ENCODE assay signal across 1 cellular context in the genomic region with DNA sequence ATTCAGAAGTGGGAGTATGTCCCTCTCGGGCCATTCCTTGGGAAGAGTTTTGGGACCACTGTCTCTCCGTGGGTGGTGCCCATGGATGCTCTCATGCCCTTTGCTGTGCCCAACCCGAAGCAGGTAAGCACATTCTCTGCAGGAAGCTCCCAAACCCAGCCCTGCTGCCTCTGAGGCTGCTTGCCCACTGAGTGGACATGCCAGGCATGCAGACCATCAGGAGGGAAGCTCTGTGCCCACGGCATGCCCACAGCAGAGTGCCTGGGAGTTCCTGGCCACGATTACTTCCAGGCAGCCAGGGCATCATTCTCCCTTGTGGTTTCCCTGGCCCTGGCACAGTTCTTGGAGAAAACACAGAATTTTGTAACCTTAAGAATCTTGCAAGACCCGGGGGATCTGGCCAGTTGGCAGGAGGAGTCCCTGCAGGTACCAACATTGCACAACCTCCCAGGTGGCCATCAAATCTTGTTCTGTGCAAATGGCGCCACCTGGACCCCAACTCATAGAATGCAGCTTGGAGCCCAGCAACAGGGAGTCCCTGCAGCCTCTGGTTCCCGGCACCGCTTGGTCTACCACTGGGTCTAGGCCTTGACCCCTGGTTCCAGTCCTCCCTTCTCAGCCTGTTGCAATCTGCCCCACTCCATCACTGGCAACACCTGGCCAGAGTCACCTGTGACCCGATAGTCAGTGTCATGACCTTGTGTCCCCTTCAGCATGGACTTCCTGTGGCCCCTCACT.
TF ChIP-seq lines count a peak whose summit lies in the region.

No MANE protein-coding gene starts in this region.

TF ChIP-seq in HepG2, 621 proteins besides CTCF, POLR2A, EP300 and RAD21 (continued from another document and continues in another):
- TF ChIP-seq, protein P1, sequence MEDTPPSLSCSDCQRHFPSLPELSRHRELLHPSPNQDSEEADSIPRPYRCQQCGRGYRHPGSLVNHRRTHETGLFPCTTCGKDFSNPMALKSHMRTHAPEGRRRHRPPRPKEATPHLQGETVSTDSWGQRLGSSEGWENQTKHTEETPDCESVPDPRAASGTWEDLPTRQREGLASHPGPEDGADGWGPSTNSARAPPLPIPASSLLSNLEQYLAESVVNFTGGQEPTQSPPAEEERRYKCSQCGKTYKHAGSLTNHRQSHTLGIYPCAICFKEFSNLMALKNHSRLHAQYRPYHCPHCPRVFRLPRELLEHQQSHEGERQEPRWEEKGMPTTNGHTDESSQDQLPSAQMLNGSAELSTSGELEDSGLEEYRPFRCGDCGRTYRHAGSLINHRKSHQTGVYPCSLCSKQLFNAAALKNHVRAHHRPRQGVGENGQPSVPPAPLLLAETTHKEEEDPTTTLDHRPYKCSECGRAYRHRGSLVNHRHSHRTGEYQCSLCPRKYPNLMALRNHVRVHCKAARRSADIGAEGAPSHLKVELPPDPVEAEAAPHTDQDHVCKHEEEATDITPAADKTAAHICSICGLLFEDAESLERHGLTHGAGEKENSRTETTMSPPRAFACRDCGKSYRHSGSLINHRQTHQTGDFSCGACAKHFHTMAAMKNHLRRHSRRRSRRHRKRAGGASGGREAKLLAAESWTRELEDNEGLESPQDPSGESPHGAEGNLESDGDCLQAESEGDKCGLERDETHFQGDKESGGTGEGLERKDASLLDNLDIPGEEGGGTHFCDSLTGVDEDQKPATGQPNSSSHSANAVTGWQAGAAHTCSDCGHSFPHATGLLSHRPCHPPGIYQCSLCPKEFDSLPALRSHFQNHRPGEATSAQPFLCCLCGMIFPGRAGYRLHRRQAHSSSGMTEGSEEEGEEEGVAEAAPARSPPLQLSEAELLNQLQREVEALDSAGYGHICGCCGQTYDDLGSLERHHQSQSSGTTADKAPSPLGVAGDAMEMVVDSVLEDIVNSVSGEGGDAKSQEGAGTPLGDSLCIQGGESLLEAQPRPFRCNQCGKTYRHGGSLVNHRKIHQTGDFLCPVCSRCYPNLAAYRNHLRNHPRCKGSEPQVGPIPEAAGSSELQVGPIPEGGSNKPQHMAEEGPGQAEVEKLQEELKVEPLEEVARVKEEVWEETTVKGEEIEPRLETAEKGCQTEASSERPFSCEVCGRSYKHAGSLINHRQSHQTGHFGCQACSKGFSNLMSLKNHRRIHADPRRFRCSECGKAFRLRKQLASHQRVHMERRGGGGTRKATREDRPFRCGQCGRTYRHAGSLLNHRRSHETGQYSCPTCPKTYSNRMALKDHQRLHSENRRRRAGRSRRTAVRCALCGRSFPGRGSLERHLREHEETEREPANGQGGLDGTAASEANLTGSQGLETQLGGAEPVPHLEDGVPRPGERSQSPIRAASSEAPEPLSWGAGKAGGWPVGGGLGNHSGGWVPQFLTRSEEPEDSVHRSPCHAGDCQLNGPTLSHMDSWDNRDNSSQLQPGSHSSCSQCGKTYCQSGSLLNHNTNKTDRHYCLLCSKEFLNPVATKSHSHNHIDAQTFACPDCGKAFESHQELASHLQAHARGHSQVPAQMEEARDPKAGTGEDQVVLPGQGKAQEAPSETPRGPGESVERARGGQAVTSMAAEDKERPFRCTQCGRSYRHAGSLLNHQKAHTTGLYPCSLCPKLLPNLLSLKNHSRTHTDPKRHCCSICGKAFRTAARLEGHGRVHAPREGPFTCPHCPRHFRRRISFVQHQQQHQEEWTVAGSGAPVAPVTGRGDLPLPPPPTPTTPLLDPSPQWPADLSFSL (CRISPR knock-in tag; IDR thresholded peaks at IDR 0.05): no peak
- TF ChIP-seq ZNF737 (CRISPR knock-in tag; IDR thresholded peaks at IDR 0.05; ENCODE audit: borderline replicate concordance) (no peak), YY1 (IDR thresholded peaks at IDR 0.05; ENCODE audit: insufficient read depth, insufficient replicate concordance, low read depth, low read length) (peak; percentile 56), CEBPB (IDR thresholded peaks at IDR 0.05; ENCODE audit: borderline replicate concordance, low read depth, low read length) (peak; percentile 96), AGO2 (optimal IDR thresholded peaks at IDR 0.05; ENCODE audit: low read depth, low read length) (peak; percentile 15), ZNF776 (CRISPR knock-in tag; IDR thresholded peaks at IDR 0.05) (peak; percentile 34; the same call in 1 of the 2 replicates), NR2C2 (CRISPR knock-in tag; IDR thresholded peaks at IDR 0.05; ENCODE audit: borderline replicate concordance) (peak; percentile 78), GATAD2A (CRISPR knock-in tag; IDR thresholded peaks at IDR 0.05) (peak; percentile 35; the same call in 1 of the 2 replicates), CAMTA2 (CRISPR knock-in tag; IDR thresholded peaks at IDR 0.05; ENCODE audit: borderline replicate concordance) (0 out of 2 replicates have a peak, but pooled peaks have one; percentile 34), ZNF749 (CRISPR knock-in tag; IDR thresholded peaks at IDR 0.05; ENCODE audit: borderline replicate concordance) (0 out of 2 replicates have a peak, but pooled peaks have one; percentile 36), ZMYM4 (CRISPR knock-in tag; IDR thresholded peaks at IDR 0.05) (peak; percentile 56; the same call in 1 of the 2 replicates), GABPB1 (CRISPR knock-in tag; IDR thresholded peaks at IDR 0.05) (no peak), MYC (CRISPR knock-in tag; IDR thresholded peaks at IDR 0.05; ENCODE audit: borderline replicate concordance) (no peak), ATF1 (CRISPR knock-in tag; IDR thresholded peaks at IDR 0.05) (no peak), KDM3A (CRISPR knock-in tag; IDR thresholded peaks at IDR 0.05; ENCODE audit: low read depth) (0 out of 2 replicates have a peak, but pooled peaks have one; percentile 39), HNRNPLL (IDR thresholded peaks at IDR 0.05; ENCODE audit: low read depth, low read length, poor library complexity, severe bottlenecking) (no peak), TAF1 (CRISPR knock-in tag; IDR thresholded peaks at IDR 0.05) (no peak), CCDC6 (CRISPR knock-in tag; IDR thresholded peaks at IDR 0.05) (no peak), PHF21A (CRISPR knock-in tag; IDR thresholded peaks at IDR 0.05) (no peak), HNF4G (IDR thresholded peaks at IDR 0.05; ENCODE audit: borderline replicate concordance, low read depth, low read length) (peak; percentile 21; the same call in 1 of the 2 replicates), HNF4G (CRISPR knock-in tag; IDR thresholded peaks at IDR 0.05; ENCODE audit: borderline replicate concordance, low read depth) (no peak), ZMYM3 (CRISPR knock-in tag; IDR thresholded peaks at IDR 0.05) (0 out of 2 replicates have a peak, but pooled peaks have one; percentile 27)
- TF ChIP-seq, protein P2, sequence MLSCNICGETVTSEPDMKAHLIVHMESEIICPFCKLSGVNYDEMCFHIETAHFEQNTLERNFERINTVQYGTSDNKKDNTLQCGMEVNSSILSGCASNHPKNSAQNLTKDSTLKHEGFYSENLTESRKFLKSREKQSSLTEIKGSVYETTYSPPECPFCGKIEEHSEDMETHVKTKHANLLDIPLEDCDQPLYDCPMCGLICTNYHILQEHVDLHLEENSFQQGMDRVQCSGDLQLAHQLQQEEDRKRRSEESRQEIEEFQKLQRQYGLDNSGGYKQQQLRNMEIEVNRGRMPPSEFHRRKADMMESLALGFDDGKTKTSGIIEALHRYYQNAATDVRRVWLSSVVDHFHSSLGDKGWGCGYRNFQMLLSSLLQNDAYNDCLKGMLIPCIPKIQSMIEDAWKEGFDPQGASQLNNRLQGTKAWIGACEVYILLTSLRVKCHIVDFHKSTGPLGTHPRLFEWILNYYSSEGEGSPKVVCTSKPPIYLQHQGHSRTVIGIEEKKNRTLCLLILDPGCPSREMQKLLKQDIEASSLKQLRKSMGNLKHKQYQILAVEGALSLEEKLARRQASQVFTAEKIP (CRISPR knock-in tag; IDR thresholded peaks at IDR 0.05; ENCODE audit: borderline replicate concordance): no peak
- TF ChIP-seq, protein P3, sequence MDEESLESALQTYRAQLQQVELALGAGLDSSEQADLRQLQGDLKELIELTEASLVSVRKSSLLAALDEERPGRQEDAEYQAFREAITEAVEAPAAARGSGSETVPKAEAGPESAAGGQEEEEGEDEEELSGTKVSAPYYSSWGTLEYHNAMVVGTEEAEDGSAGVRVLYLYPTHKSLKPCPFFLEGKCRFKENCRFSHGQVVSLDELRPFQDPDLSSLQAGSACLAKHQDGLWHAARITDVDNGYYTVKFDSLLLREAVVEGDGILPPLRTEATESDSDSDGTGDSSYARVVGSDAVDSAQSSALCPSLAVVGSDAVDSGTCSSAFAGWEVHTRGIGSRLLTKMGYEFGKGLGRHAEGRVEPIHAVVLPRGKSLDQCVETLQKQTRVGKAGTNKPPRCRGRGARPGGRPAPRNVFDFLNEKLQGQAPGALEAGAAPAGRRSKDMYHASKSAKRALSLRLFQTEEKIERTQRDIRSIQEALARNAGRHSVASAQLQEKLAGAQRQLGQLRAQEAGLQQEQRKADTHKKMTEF (CRISPR knock-in tag; IDR thresholded peaks at IDR 0.05): peak; percentile 20; the same call in 1 of the 2 replicates
- TF ChIP-seq, protein P4, sequence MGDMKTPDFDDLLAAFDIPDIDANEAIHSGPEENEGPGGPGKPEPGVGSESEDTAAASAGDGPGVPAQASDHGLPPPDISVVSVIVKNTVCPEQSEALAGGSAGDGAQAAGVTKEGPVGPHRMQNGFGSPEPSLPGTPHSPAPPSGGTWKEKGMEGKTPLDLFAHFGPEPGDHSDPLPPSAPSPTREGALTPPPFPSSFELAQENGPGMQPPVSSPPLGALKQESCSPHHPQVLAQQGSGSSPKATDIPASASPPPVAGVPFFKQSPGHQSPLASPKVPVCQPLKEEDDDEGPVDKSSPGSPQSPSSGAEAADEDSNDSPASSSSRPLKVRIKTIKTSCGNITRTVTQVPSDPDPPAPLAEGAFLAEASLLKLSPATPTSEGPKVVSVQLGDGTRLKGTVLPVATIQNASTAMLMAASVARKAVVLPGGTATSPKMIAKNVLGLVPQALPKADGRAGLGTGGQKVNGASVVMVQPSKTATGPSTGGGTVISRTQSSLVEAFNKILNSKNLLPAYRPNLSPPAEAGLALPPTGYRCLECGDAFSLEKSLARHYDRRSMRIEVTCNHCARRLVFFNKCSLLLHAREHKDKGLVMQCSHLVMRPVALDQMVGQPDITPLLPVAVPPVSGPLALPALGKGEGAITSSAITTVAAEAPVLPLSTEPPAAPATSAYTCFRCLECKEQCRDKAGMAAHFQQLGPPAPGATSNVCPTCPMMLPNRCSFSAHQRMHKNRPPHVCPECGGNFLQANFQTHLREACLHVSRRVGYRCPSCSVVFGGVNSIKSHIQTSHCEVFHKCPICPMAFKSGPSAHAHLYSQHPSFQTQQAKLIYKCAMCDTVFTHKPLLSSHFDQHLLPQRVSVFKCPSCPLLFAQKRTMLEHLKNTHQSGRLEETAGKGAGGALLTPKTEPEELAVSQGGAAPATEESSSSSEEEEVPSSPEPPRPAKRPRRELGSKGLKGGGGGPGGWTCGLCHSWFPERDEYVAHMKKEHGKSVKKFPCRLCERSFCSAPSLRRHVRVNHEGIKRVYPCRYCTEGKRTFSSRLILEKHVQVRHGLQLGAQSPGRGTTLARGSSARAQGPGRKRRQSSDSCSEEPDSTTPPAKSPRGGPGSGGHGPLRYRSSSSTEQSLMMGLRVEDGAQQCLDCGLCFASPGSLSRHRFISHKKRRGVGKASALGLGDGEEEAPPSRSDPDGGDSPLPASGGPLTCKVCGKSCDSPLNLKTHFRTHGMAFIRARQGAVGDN (CRISPR knock-in tag; IDR thresholded peaks at IDR 0.05): peak; percentile 62
- TF ChIP-seq, protein P5, sequence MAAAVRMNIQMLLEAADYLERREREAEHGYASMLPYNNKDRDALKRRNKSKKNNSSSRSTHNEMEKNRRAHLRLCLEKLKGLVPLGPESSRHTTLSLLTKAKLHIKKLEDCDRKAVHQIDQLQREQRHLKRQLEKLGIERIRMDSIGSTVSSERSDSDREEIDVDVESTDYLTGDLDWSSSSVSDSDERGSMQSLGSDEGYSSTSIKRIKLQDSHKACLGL (CRISPR knock-in tag; IDR thresholded peaks at IDR 0.05): peak; percentile 48; the same call in 1 of the 2 replicates
- TF ChIP-seq, protein P6, sequence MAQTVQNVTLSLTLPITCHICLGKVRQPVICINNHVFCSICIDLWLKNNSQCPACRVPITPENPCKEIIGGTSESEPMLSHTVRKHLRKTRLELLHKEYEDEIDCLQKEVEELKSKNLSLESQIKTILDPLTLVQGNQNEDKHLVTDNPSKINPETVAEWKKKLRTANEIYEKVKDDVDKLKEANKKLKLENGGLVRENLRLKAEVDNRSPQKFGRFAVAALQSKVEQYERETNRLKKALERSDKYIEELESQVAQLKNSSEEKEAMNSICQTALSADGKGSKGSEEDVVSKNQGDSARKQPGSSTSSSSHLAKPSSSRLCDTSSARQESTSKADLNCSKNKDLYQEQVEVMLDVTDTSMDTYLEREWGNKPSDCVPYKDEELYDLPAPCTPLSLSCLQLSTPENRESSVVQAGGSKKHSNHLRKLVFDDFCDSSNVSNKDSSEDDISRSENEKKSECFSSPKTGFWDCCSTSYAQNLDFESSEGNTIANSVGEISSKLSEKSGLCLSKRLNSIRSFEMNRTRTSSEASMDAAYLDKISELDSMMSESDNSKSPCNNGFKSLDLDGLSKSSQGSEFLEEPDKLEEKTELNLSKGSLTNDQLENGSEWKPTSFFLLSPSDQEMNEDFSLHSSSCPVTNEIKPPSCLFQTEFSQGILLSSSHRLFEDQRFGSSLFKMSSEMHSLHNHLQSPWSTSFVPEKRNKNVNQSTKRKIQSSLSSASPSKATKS (CRISPR knock-in tag; IDR thresholded peaks at IDR 0.05): no peak
- TF ChIP-seq, protein P7, sequence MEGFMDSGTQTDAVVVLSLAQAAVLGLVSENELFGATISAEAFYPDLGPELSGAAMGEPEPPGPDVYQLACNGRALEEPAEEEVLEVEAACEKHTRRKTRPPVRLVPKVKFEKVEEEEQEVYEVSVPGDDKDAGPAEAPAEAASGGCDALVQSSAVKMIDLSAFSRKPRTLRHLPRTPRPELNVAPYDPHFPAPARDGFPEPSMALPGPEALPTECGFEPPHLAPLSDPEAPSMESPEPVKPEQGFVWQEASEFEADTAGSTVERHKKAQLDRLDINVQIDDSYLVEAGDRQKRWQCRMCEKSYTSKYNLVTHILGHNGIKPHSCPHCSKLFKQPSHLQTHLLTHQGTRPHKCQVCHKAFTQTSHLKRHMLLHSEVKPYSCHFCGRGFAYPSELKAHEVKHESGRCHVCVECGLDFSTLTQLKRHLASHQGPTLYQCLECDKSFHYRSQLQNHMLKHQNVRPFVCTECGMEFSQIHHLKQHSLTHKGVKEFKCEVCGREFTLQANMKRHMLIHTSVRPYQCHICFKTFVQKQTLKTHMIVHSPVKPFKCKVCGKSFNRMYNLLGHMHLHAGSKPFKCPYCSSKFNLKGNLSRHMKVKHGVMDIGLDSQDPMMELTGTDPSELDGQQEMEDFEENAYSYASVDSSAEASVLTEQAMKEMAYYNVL (CRISPR knock-in tag; IDR thresholded peaks at IDR 0.05; ENCODE audit: borderline replicate concordance): 0 out of 2 replicates have a peak, but pooled peaks have one; percentile 28
- TF ChIP-seq, protein P8, sequence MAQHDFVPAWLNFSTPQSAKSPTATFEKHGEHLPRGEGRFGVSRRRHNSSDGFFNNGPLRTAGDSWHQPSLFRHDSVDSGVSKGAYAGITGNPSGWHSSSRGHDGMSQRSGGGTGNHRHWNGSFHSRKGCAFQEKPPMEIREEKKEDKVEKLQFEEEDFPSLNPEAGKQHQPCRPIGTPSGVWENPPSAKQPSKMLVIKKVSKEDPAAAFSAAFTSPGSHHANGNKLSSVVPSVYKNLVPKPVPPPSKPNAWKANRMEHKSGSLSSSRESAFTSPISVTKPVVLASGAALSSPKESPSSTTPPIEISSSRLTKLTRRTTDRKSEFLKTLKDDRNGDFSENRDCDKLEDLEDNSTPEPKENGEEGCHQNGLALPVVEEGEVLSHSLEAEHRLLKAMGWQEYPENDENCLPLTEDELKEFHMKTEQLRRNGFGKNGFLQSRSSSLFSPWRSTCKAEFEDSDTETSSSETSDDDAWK (CRISPR knock-in tag; IDR thresholded peaks at IDR 0.05): no peak
- TF ChIP-seq, protein P9, sequence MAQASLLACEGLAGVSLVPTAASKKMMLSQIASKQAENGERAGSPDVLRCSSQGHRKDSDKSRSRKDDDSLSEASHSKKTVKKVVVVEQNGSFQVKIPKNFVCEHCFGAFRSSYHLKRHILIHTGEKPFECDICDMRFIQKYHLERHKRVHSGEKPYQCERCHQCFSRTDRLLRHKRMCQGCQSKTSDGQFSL (CRISPR knock-in tag; IDR thresholded peaks at IDR 0.05): no peak
